8 cellular contexts compared by ENCODE assay signal in genomic region chr11:107565219-107565937, GRCh38. TPM values are rescaled to one million over a fixed set of nuclear protein-coding genes. Genes with fewer than 3 reads are reported as not detected.
DNase-seq lines count a peak whose midpoint lies in the region; ATAC-seq and TF ChIP-seq lines count a peak whose summit lies in the region.

Gene ALKBH8, minus strand, starts transcription at chr11:107565735. Its CDS starts 4,842 bp downstream, at chr11:107560893.

- WGBS in right lobe of liver (ENCODE audit: insufficient coverage, low coverage, low lambda C conversion rate, missing lambda C conversion rate), result under 1% methylated on average over 25 of the region's 32 CpGs

- DNase-seq in AML-193 (lab: John Stamatoyannopoulos, UW), result peak; percentile 74 to 78
- peak; percentile 68 for DNase-seq in NCI-H510A treated with DMSO at 0.1 percent for 48 hours (lab: John Stamatoyannopoulos, UW)
- peak; percentile 93 for DNase-seq in activated CD4-positive, alpha-beta T cell treated with anti-CD3 and anti-CD28 coated beads, Interleukin-2, amount 10 ng/mL, durations not matched to agents 24 days and 14 days
- peak; percentile 73 to 82 (median 80) for DNase-seq in right lobe of liver
- DNase-seq in stimulated activated CD4-positive, alpha-beta T cell treated with anti-CD3 and anti-CD28 coated beads, Interleukin-4, amount 100 ng/mL, for 4 hours, result peak; percentile 69 to 70

- no peaks in the 10 kb centered on the region for H3K9me3 ChIP-seq in right lobe of liver

- peaks cover 1% of the 10 kb centered on the region for H3K36me3 Mint-ChIP-seq in activated CD4-positive, alpha-beta T cell treated with anti-CD3 and anti-CD28 coated beads, Interleukin-2, amount 10 ng/mL, durations not matched to agents 24 days and 14 days (ENCODE audit: low read depth)
- H3K36me3 Mint-ChIP-seq in dendritic cell treated with granulocyte-macrophage colony-stimulating factor and Interleukin-4, amounts not matched to agents 40 ng/mL and 50 ng/mL, for 4 days (ENCODE audit: low read depth), result peaks cover 16% of the 10 kb centered on the region

- ATAC-seq in GM19035 (IDR thresholded peaks at IDR 0.05; ENCODE audit: unreplicated experiment) (peak; percentile 79), HG03280 (IDR thresholded peaks at IDR 0.05; ENCODE audit: unreplicated experiment) (peak; percentile 81), right lobe of liver (peak; percentile 95 to 97 (median 97))

- intact Hi-C loops in activated CD4-positive, alpha-beta T cell treated with anti-CD3 and anti-CD28 coated beads, Interleukin-2, amount 10 ng/mL, durations not matched to agents 24 days and 14 days (cut with micrococcal nuclease), result loop anchor here (1.0 to 10.0 kb wide), 9 partner anchors 27 to 1491 kb away; partner anchors contain the start of genes AASDHPPT, ATM, C11orf65 and CWF19L2
- intact Hi-C loops in dendritic cell treated with granulocyte-macrophage colony-stimulating factor and Interleukin-4, amounts not matched to agents 40 ng/mL and 50 ng/mL, for 4 days (cut with micrococcal nuclease), result loop anchor here (2.0 kb wide), 1 partner anchor 109 kb away; the partner anchor contains the start of gene CWF19L2
- intact Hi-C loops in right lobe of liver (cut with DNase I), result no loop called here

- peak within 1 kb of the TSS; percentile 93 for H3K4me3 Mint-ChIP-seq in activated CD4-positive, alpha-beta T cell treated with anti-CD3 and anti-CD28 coated beads, Interleukin-2, amount 10 ng/mL, durations not matched to agents 24 days and 14 days
- peak within 1 kb of the TSS; percentile 93 for H3K4me3 Mint-ChIP-seq in dendritic cell treated with granulocyte-macrophage colony-stimulating factor and Interleukin-4, amounts not matched to agents 40 ng/mL and 50 ng/mL, for 4 days

- no peaks in the 10 kb centered on the region for H3K9me3 Mint-ChIP-seq in activated CD4-positive, alpha-beta T cell treated with anti-CD3 and anti-CD28 coated beads, Interleukin-2, amount 10 ng/mL, durations not matched to agents 24 days and 14 days
- no peaks in the 10 kb centered on the region for H3K9me3 Mint-ChIP-seq in dendritic cell treated with granulocyte-macrophage colony-stimulating factor and Interleukin-4, amounts not matched to agents 40 ng/mL and 50 ng/mL, for 4 days

- peaks cover 0 to 14% (median 5%) of the 10 kb centered on the region in 4 donors for H3K4me1 ChIP-seq in right lobe of liver

- no peaks in the 10 kb centered on the region for H3K36me3 ChIP-seq in right lobe of liver

- H3K27ac Mint-ChIP-seq in activated CD4-positive, alpha-beta T cell treated with anti-CD3 and anti-CD28 coated beads, Interleukin-2, amount 10 ng/mL, durations not matched to agents 24 days and 14 days, result peak within 1 kb of the TSS; percentile 90
- peak within 1 kb of the TSS; percentile 97 for H3K27ac Mint-ChIP-seq in dendritic cell treated with granulocyte-macrophage colony-stimulating factor and Interleukin-4, amounts not matched to agents 40 ng/mL and 50 ng/mL, for 4 days

- H3K27me3 ChIP-seq in right lobe of liver, result no peaks in the 10 kb centered on the region

- H3K27me3 Mint-ChIP-seq in activated CD4-positive, alpha-beta T cell treated with anti-CD3 and anti-CD28 coated beads, Interleukin-2, amount 10 ng/mL, durations not matched to agents 24 days and 14 days, result no peaks in the 10 kb centered on the region
- peaks cover 5% of the 10 kb centered on the region for H3K27me3 Mint-ChIP-seq in dendritic cell treated with granulocyte-macrophage colony-stimulating factor and Interleukin-4, amounts not matched to agents 40 ng/mL and 50 ng/mL, for 4 days

- peak; percentile 34 for TF ChIP-seq POLR2A in right lobe of liver (IDR thresholded peaks at IDR 0.05)

- TF ChIP-seq CTCF in right lobe of liver (IDR thresholded peaks at IDR 0.05), result no peak

- peak within 1 kb of the TSS; percentile 78 to 90 (median 81) for H3K4me3 ChIP-seq in right lobe of liver

- H3K27ac ChIP-seq in right lobe of liver, result peak within 1 kb of the TSS; percentile 71 to 81 (median 79)

- peaks cover 40% of the 10 kb centered on the region for H3K4me1 Mint-ChIP-seq in activated CD4-positive, alpha-beta T cell treated with anti-CD3 and anti-CD28 coated beads, Interleukin-2, amount 10 ng/mL, durations not matched to agents 24 days and 14 days
- peaks cover 35% of the 10 kb centered on the region for H3K4me1 Mint-ChIP-seq in dendritic cell treated with granulocyte-macrophage colony-stimulating factor and Interleukin-4, amounts not matched to agents 40 ng/mL and 50 ng/mL, for 4 days (ENCODE audit: low read depth)

RNA-seq across cellular contexts. Expression of gene ALKBH8, which starts in this region (rescaled TPM):
- 13.3 and 15.0 TPM in 2 replicates for total RNA-seq in activated CD4-positive, alpha-beta T cell treated with anti-CD3 and anti-CD28 coated beads, Interleukin-2, amount 10 ng/mL, durations not matched to agents 24 days and 14 days
- total RNA-seq in right lobe of liver, result 1 to 10 TPM; 2.5 to 4.3 (median 3.1) TPM

Comparison
In these comparisons a context has a peak if more than half of its experiments do, and no peak if none do; other contexts are left out.
1. Peak in every context shown above with its lines: DNase-seq, ATAC-seq, H3K4me3 ChIP-seq and H3K27ac ChIP-seq.
2. intact Hi-C loops: an anchor here in activated CD4-positive, alpha-beta T cell treated with anti-CD3 and anti-CD28 coated beads, Interleukin-2, amount 10 ng/mL, durations not matched to agents 24 days and 14 days (1.0 to 10.0 kb wide) and dendritic cell treated with granulocyte-macrophage colony-stimulating factor and Interleukin-4, amounts not matched to agents 40 ng/mL and 50 ng/mL, for 4 days (2.0 kb wide); none called in right lobe of liver.